In the genomic region with DNA sequence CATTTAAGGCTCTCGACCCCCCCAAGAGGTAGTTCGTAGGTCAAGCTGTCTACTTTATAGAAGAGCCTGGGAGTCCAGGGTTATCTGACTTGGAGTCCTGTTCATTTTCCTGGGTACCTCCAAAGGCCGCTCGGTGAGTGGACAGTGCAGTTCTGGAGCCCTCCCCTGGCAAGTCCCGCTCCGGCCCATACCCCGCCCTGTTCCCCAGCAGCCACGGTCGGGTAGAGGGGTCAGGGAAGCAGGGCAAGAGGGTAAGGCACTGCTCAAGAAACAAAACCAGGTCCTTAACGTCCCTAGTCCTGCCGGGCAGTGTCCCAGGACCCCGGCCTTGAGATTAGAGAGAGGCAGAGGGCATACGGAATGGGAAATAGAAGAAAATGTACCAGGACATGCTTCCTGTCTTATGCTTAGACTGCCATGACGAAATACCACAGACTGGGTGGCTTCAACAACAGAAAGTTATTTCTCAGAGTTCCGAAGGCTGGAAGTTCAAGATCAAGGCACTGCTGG, we compare ENCODE assay signal across 17 cellular contexts. TPM values are rescaled to one million over a fixed set of nuclear protein-coding genes. Genes with fewer than 3 reads are reported as not detected.
DNase-seq lines count a peak whose midpoint lies in the region; ATAC-seq and TF ChIP-seq lines count a peak whose summit lies in the region.
"Had no signal": no experiment of that assay in that cellular context is flagged by ENCODE, and none has a peak within 500 bp of the region (broad histone marks: within the 10 kb centered on the region; RNA-seq: fewer than 3 reads in every experiment).

No MANE protein-coding gene starts in this region.

- peak overlapping the region; percentile 44 for H2BK5ac ChIP-seq in IMR-90 (ENCODE audit: low read depth, low read length, poor library complexity, severe bottlenecking)

- intact Hi-C loops in IMR-90 (cut with micrococcal nuclease) (no loop called here), right lobe of liver (cut with DNase I) (no loop called here)

- H2BK120ac ChIP-seq in IMR-90 (ENCODE audit: low read depth, low read length): peak overlapping the region; percentile 96

- peak overlapping the region; percentile 53 to 93 for H4K8ac ChIP-seq in IMR-90 (ENCODE audit: low read depth in 2 of 2, low read length in 2 of 2)

- peak overlapping the region; percentile 31 for H3K56ac ChIP-seq in IMR-90 (ENCODE audit: extremely low read depth, insufficient read depth, low read length)

- no peak for TF ChIP-seq CTCF in AG04450 (IDR thresholded peaks at IDR 0.05; ENCODE audit: low read depth, low read length)
- TF ChIP-seq CTCF in IMR-90 (conservative IDR thresholded peaks at IDR 0.05; ENCODE audit: low read depth, low read length): no peak
- no peak for TF ChIP-seq CTCF in right lobe of liver (IDR thresholded peaks at IDR 0.05)

- peak overlapping the region; percentile 63 for H3K18ac ChIP-seq in IMR-90 (ENCODE audit: low read depth, low read length)

- peak overlapping the region; percentile 97 for H2AK5ac ChIP-seq in IMR-90 (ENCODE audit: low read depth, low read length)

- H3K36me3 Mint-ChIP-seq in activated naive CD8-positive, alpha-beta T cell: peaks cover 4% of the 10 kb centered on the region
- H3K36me3 Mint-ChIP-seq: type B pancreatic cell had no signal

- H3K4me3 Mint-ChIP-seq in activated naive CD8-positive, alpha-beta T cell: peak overlapping the region; percentile 59
- H3K4me3 Mint-ChIP-seq: type B pancreatic cell had no signal

- H3F3A ChIP-seq in GM23248 (ENCODE audit: insufficient read depth): peaks cover 24% of the 10 kb centered on the region

- no peaks in the 10 kb centered on the region for H3K9me2 ChIP-seq in GM23248 (ENCODE audit: insufficient read depth)

- DNase-seq in AG04450 (ENCODE audit: low read depth, low spot score) (no peak), IMR-90 (no peak), right lobe of liver (no peak), GM23248 (no peak)
- DNase-seq: DMS153, Karpas-422, NCI-H1694, NCI-H446 treated with DMSO at 0.1 percent for 48 hours, OCI-M1, WERI-Rb-1 had no signal

- H3K27me3 Mint-ChIP-seq in activated naive CD8-positive, alpha-beta T cell: no peaks in the 10 kb centered on the region
- H3K27me3 Mint-ChIP-seq: type B pancreatic cell had no signal

- peaks cover 7% of the 10 kb centered on the region for H3K9me3 Mint-ChIP-seq in activated naive CD8-positive, alpha-beta T cell (ENCODE audit: low read depth)

- peak overlapping the region; percentile 92 for H3K4ac ChIP-seq in IMR-90 (ENCODE audit: low read depth, low read length)

- H2BK20ac ChIP-seq in IMR-90 (ENCODE audit: low read depth, low read length): peak overlapping the region; percentile 99

- H3K9me1 ChIP-seq in IMR-90 (ENCODE audit: insufficient read depth, low read length): peaks cover 14% of the 10 kb centered on the region; the same call in 1 of the 2 replicates

- H3K9ac ChIP-seq in IMR-90 (ENCODE audit: low read depth, low read length): no peak overlapping the region
- no peak overlapping the region for H3K9ac ChIP-seq in GM23248

- dilution Hi-C loops in IMR-90 (cut with HindIII; ENCODE audit: low sequenced_read_pairs, unreplicated experiment): no loop called here

- H3K4me3 ChIP-seq in AG04450 (ENCODE audit: low read depth, low read length) (no peak overlapping the region), IMR-90 (ENCODE audit: insufficient read depth, low read depth, low read length) (no peak overlapping the region), right lobe of liver (no peak overlapping the region), GM23248 (no peak overlapping the region)
- H3K4me3 ChIP-seq: gastrocnemius medialis had no signal

- no TSS peak for BruUV-seq in IMR-90 (replicated peaks; lab: Mats Ljungman, UMichigan)

- no peak for ATAC-seq in IMR-90 (ENCODE audit: low read depth)
- peak in 1 of 4 donors; percentile 23 for ATAC-seq in right lobe of liver
- ATAC-seq in HG03280 (IDR thresholded peaks at IDR 0.05; ENCODE audit: unreplicated experiment): no peak
- no peak for ATAC-seq in GM18861 (IDR thresholded peaks at IDR 0.05; ENCODE audit: unreplicated experiment)
- no peak for ATAC-seq in GM18907 (IDR thresholded peaks at IDR 0.05; ENCODE audit: unreplicated experiment)
- ATAC-seq: sciatic nerve had no signal

- H3K4me2 ChIP-seq in IMR-90 (ENCODE audit: low read depth, low read length): no peak overlapping the region
- H3K4me2 ChIP-seq in GM23248 (ENCODE audit: unreplicated experiment): no peak overlapping the region

- no peaks in the 10 kb centered on the region for H3K79me2 ChIP-seq in GM23248 (ENCODE audit: insufficient read depth)

- peak overlapping the region; percentile 71 for H2AK9ac ChIP-seq in IMR-90 (replicated peaks; ENCODE audit: low read depth, low read length, poor library complexity)

- no peaks in the 10 kb centered on the region for H3K36me3 ChIP-seq in IMR-90 (ENCODE audit: control insufficient read depth, insufficient read depth, low read length)
- H3K36me3 ChIP-seq in right lobe of liver: no peaks in the 10 kb centered on the region
- no peaks in the 10 kb centered on the region for H3K36me3 ChIP-seq in GM23248 (ENCODE audit: low read depth)
- H3K36me3 ChIP-seq: gastrocnemius medialis, WERI-Rb-1 had no signal

- H3K23ac ChIP-seq in IMR-90 (ENCODE audit: low read depth, low read length): peak overlapping the region; percentile 43; the same call in 1 of the 2 replicates

- TF ChIP-seq RAD21 in IMR-90 (IDR thresholded peaks at IDR 0.05; ENCODE audit: low read length): no peak

- no peaks in the 10 kb centered on the region for H3K79me1 ChIP-seq in IMR-90 (ENCODE audit: low read depth in 1 of 2, low read length in 2 of 2)

- H3K4me1 Mint-ChIP-seq in activated naive CD8-positive, alpha-beta T cell (ENCODE audit: low read depth): peaks cover 48% of the 10 kb centered on the region

- H4K5ac ChIP-seq in IMR-90 (ENCODE audit: low read depth, low read length): peak overlapping the region; percentile 53

- H3K27ac Mint-ChIP-seq in activated naive CD8-positive, alpha-beta T cell: peak overlapping the region; percentile 76
- H3K27ac Mint-ChIP-seq: type B pancreatic cell had no signal

- POLR2A ChIA-PET in AG04450 (lab: Yijun Ruan, JAX): interaction anchor here (1.3 kb wide), 1 partner anchor 12 kb away, joined by 4 read pairs; no protein-coding TSS in a partner anchor
- POLR2A ChIA-PET in IMR-90 (lab: Charles Lee; ENCODE audit: unreplicated experiment): no interaction called here

- H4K91ac ChIP-seq in IMR-90 (ENCODE audit: insufficient read depth, low read depth, low read length): peak overlapping the region; percentile 93

- CTCF ChIA-PET in AG04450 (lab: Charles Lee): interaction anchor here (0.8 to 2.0 kb wide), 3 partner anchors 111 to 200 kb away, joined by 3 to 10 read pairs (median 7); no protein-coding TSS in a partner anchor
- CTCF ChIA-PET in IMR-90 (lab: Yijun Ruan, JAX): interaction anchor here (0.6 kb wide), 1 partner anchor 28 kb away, joined by 3 read pairs; no protein-coding TSS in a partner anchor

- no peak for TF ChIP-seq POLR2A in IMR-90 (IDR thresholded peaks at IDR 0.05; ENCODE audit: low read depth, low read length)
- TF ChIP-seq POLR2A in right lobe of liver (IDR thresholded peaks at IDR 0.05): no peak

- H3K27me3 ChIP-seq in AG04450 (ENCODE audit: control insufficient read depth, insufficient read depth, low read length): no peaks in the 10 kb centered on the region
- H3K27me3 ChIP-seq in IMR-90 (ENCODE audit: control insufficient read depth, insufficient read depth, low read length): no peaks in the 10 kb centered on the region
- no peaks in the 10 kb centered on the region for H3K27me3 ChIP-seq in right lobe of liver
- H3K27me3 ChIP-seq in GM23248 (replicated peaks; ENCODE audit: insufficient read depth): no peaks in the 10 kb centered on the region
- H3K27me3 ChIP-seq: gastrocnemius medialis had no signal

- peak overlapping the region; percentile 65 for H2AFZ ChIP-seq in IMR-90 (replicated peaks; ENCODE audit: low read length, poor library complexity)
- no peak overlapping the region for H2AFZ ChIP-seq in GM23248

- H3K9me3 ChIP-seq in AG04450 (ENCODE audit: control insufficient read depth, insufficient read depth, low read length) (peaks cover 3% of the 10 kb centered on the region), IMR-90 (ENCODE audit: control insufficient read depth, insufficient read depth, low read length) (peaks cover 2% of the 10 kb centered on the region; the same call in 1 of the 2 replicates), right lobe of liver (no peaks in the 10 kb centered on the region), GM23248 (ENCODE audit: low read depth) (no peaks in the 10 kb centered on the region)
- H3K9me3 ChIP-seq: gastrocnemius medialis had no signal

- peak overlapping the region; percentile 79; the same call in 2 of the 3 replicates for H2BK15ac ChIP-seq in IMR-90 (ENCODE audit: low read depth, low read length)

- WGBS in IMR-90 (ENCODE audit: extremely low coverage in 2 of 2, insufficient read length in 1 of 2), 2 experiments: 89% methylated on average over 5 of the region's 15 CpGs; no CpG with 5 or more reads in 1 of the 2 experiments
- 66% methylated on average over 5 of the region's 15 CpGs for WGBS in right lobe of liver (ENCODE audit: insufficient coverage, low coverage, low lambda C conversion rate, missing lambda C conversion rate)
- WGBS in GM23248 (ENCODE audit: low coverage in 1 of 2, low lambda C conversion rate in 2 of 2, missing lambda C conversion rate in 2 of 2), 2 experiments: 82% methylated on average over 15 of the region's 15 CpGs

- in situ Hi-C loops in IMR-90 (cut with MboI; ENCODE audit: low sequenced_read_pairs) (no loop called here), GM23248 (cut with MboI) (no loop called here)

- H4K20me1 ChIP-seq in IMR-90 (ENCODE audit: insufficient read depth, low read length): no peaks in the 10 kb centered on the region
- no peaks in the 10 kb centered on the region for H4K20me1 ChIP-seq in GM23248 (ENCODE audit: insufficient read depth)

- H3K4me1 ChIP-seq in IMR-90 (ENCODE audit: control insufficient read depth, insufficient read depth, low read length): peaks cover 5% of the 10 kb centered on the region; the same call in 1 of the 2 replicates
- H3K4me1 ChIP-seq in right lobe of liver: peaks cover 0 to 10% (median 0%) of the 10 kb centered on the region in 4 donors
- peaks cover 13% of the 10 kb centered on the region for H3K4me1 ChIP-seq in GM23248 (ENCODE audit: insufficient read depth)

- peak overlapping the region; percentile 76 for H3K14ac ChIP-seq in IMR-90 (replicated peaks; ENCODE audit: low read depth, low read length)

- H3K27ac ChIP-seq in AG04450 (ENCODE audit: low read depth, low read length) (peak overlapping the region; percentile 77), IMR-90 (ENCODE audit: insufficient read depth, low read length) (peak overlapping the region; percentile 73), right lobe of liver (peak overlapping the region in 2 of 3 donors; percentile 17 to 52), GM23248 (no peak overlapping the region)
- H3K27ac ChIP-seq: WERI-Rb-1 had no signal

RNA-seq across cellular contexts. Expression of a gene that starts 5.5 kb away (rescaled TPM):
- polyA plus RNA-seq in AG04450 (2011; rRNA removed) (14.4 and 19.7 TPM in 2 replicates), IMR-90 (2012; rRNA removed) (31.0 and 33.7 TPM in 2 replicates), GM23248 (2016; fragmentation: Nextera tagmentation; extraction: Ambion mirVana) (58.9 and 59.6 TPM in 2 replicates)
- 8.5 and 13.4 TPM in 2 replicates for polyA minus RNA-seq in AG04450 (2011; rRNA and poly(A)+ RNA removed)
- total RNA-seq in IMR-90 (2012; rRNA removed) (8.2 and 9.4 TPM in 2 replicates), right lobe of liver (10 to 100 TPM; 23.1 to 68.8 (median 29.1) TPM)
- 25.5 and 52.7 TPM in 2 replicates for polyA plus RNA-seq in IMR-90 (2012; cell fraction: cytosol; rRNA removed)
- polyA plus RNA-seq in IMR-90 (2012; cell fraction: nucleus; rRNA removed; ENCODE audit: low replicate concordance): 18.3 and 34.8 TPM in 2 replicates
- total RNA-seq in GM23248 (2014; rRNA removed; shearing (Covaris generic)): 36.5 and 65.4 TPM in 2 replicates
